12 cellular contexts compared by ENCODE assay signal in genomic region chr9:32603914-32604852, GRCh38. TPM values are rescaled to one million over a fixed set of nuclear protein-coding genes. Genes with fewer than 3 reads are reported as not detected.
DNase-seq lines count a peak whose midpoint lies in the region; ATAC-seq and TF ChIP-seq lines count a peak whose summit lies in the region.
"Had no signal": no experiment of that assay in that cellular context is flagged by ENCODE, and none has a peak within 500 bp of the region (broad histone marks: within the 10 kb centered on the region; RNA-seq: fewer than 3 reads in every experiment).

No MANE protein-coding gene starts in this region.

- H3K4me1 ChIP-seq in OCI-LY7 (ENCODE audit: insufficient read depth, low read length, poor library complexity, severe bottlenecking) = peaks cover 46% of the 10 kb centered on the region
- H3K4me1 ChIP-seq in neural progenitor cell = no peaks in the 10 kb centered on the region
- H3K4me1 ChIP-seq in suprapubic skin = no peaks in the 10 kb centered on the region

- 55% methylated on average over 12 of the region's 12 CpGs for WGBS in suprapubic skin

- H3K27ac Mint-ChIP-seq in neural progenitor cell = no peak overlapping the region

- no peak for TF ChIP-seq EP300 in suprapubic skin (IDR thresholded peaks at IDR 0.05)

- H3K9me3 ChIP-seq in OCI-LY7 (ENCODE audit: low read length) (peaks cover 8% of the 10 kb centered on the region; the same call in 1 of the 2 replicates), neural progenitor cell (ENCODE audit: low read depth) (no peaks in the 10 kb centered on the region), suprapubic skin (no peaks in the 10 kb centered on the region)

- H3K27me3 ChIP-seq in neural progenitor cell (no peaks in the 10 kb centered on the region), suprapubic skin (no peaks in the 10 kb centered on the region)

- TF ChIP-seq CTCF in OCI-LY7 (conservative IDR thresholded peaks at IDR 0.05; ENCODE audit: low read length) = no peak
- TF ChIP-seq CTCF in neural progenitor cell (IDR thresholded peaks at IDR 0.05) = no peak
- no peak for TF ChIP-seq CTCF in suprapubic skin (IDR thresholded peaks at IDR 0.05)

- H3K27ac ChIP-seq in OCI-LY7 (ENCODE audit: low read depth, low read length, poor library complexity, severe bottlenecking) (peak overlapping the region; percentile 64), neural progenitor cell (no peak overlapping the region), suprapubic skin (no peak overlapping the region)

- H3K9ac ChIP-seq in neural progenitor cell = no peak overlapping the region

- POLR2A ChIA-PET in OCI-LY7 (lab: Charles Lee) = interaction anchor here (0.7 to 3.3 kb wide), 12 partner anchors 10 to 396 kb away, joined by 3 to 15 read pairs (median 4); partner anchors contain the start of gene NDUFB6

- intact Hi-C loops in OCI-LY7 (cut with micrococcal nuclease; ENCODE audit: unreplicated experiment) = loop anchor here (2.0 kb wide), 1 partner anchor 53 kb away; no protein-coding TSS in a partner anchor

- H3K4me2 ChIP-seq in OCI-LY7 (ENCODE audit: low read length) (peak overlapping the region; percentile 69), neural progenitor cell (no peak overlapping the region)

- H3K79me2 ChIP-seq in OCI-LY7 (ENCODE audit: insufficient read depth, low read depth, low read length) = no peaks in the 10 kb centered on the region
- H3K79me2 ChIP-seq in neural progenitor cell (ENCODE audit: low read depth) = no peaks in the 10 kb centered on the region

- ATAC-seq in GM19372 (IDR thresholded peaks at IDR 0.05; ENCODE audit: low read depth, unreplicated experiment) = peak; percentile 78
- peak; percentile 65 for ATAC-seq in HG02759 (IDR thresholded peaks at IDR 0.05; ENCODE audit: unreplicated experiment)

- no peaks in the 10 kb centered on the region for H3K4me1 Mint-ChIP-seq in neural progenitor cell

- H3F3A ChIP-seq in neural progenitor cell (ENCODE audit: low read depth) = no peaks in the 10 kb centered on the region

- H3K36me3 ChIP-seq in OCI-LY7 (ENCODE audit: insufficient read depth, low read length) (no peaks in the 10 kb centered on the region), neural progenitor cell (no peaks in the 10 kb centered on the region), suprapubic skin (no peaks in the 10 kb centered on the region)

- DNase-seq in OCI-LY7 (ENCODE audit: low spot score) = peak; percentile 85
- DNase-seq in neural progenitor cell (ENCODE audit: low spot score) = peak; percentile 4
- DNase-seq in suprapubic skin (ENCODE audit: low spot score in 2 of 2) = no peak
- no peak for DNase-seq in KG1 (lab: John Stamatoyannopoulos, UW)
- no peak for DNase-seq in mesenteric fat pad (ENCODE audit: low spot score)
- DNase-seq in ureter (ENCODE audit: low spot score) = no peak
- DNase-seq: activated CD8-positive, alpha-beta memory T cell treated with anti-CD3 and anti-CD28 coated beads for 24 hours; NCI-H748 treated with DMSO at 0.1 percent for 48 hours had no signal

- no peaks in the 10 kb centered on the region for H3K36me3 Mint-ChIP-seq in neural progenitor cell

- peak overlapping the region; percentile 50 for H3K4me3 ChIP-seq in OCI-LY7 (ENCODE audit: low read depth, low read length, poor library complexity, severe bottlenecking)
- no peak overlapping the region for H3K4me3 ChIP-seq in neural progenitor cell
- no peak overlapping the region for H3K4me3 ChIP-seq in suprapubic skin

- H3K4me3 Mint-ChIP-seq in neural progenitor cell = no peak overlapping the region

- H3K27me3 Mint-ChIP-seq in neural progenitor cell (ENCODE audit: insufficient read depth, low read depth) = no peaks in the 10 kb centered on the region

- H4K20me1 ChIP-seq in OCI-LY7 (ENCODE audit: insufficient read depth, low read length) = no peaks in the 10 kb centered on the region
- no peaks in the 10 kb centered on the region for H4K20me1 ChIP-seq in neural progenitor cell (ENCODE audit: low read depth)

- no peaks in the 10 kb centered on the region for H3K9me2 ChIP-seq in OCI-LY7 (ENCODE audit: insufficient read depth, low read length)

- BruUV-seq in OCI-LY7 (replicated peaks; lab: Mats Ljungman, UMichigan) = no TSS peak

- TF ChIP-seq POLR2A in suprapubic skin (IDR thresholded peaks at IDR 0.05) = no peak

- CTCF ChIA-PET in OCI-LY7 (lab: Charles Lee; ENCODE audit: unreplicated experiment) = interaction anchor here (1.1 kb wide), 2 partner anchors 15 to 23 kb away, joined by 3 to 4 read pairs; no protein-coding TSS in a partner anchor

- H3K9me3 Mint-ChIP-seq in neural progenitor cell = peaks cover 1% of the 10 kb centered on the region

- H2AFZ ChIP-seq in OCI-LY7 (ENCODE audit: low read length) = peak overlapping the region; percentile 97
- H2AFZ ChIP-seq in neural progenitor cell (replicated peaks) = no peak overlapping the region

RNA-seq across cellular contexts. Expression of gene NDUFB6, which starts 31.2 kb away (rescaled TPM):
- 69.5 and 75.1 TPM in 2 replicates for total RNA-seq in OCI-LY7 (2014; rRNA removed; shearing (Covaris generic))
- total RNA-seq in OCI-LY7 (2022) = 48.6 and 54.0 TPM in 2 replicates
- 50.8 and 64.9 TPM in 2 replicates for total RNA-seq in neural progenitor cell (ENCODE audit: low replicate concordance)
- total RNA-seq in suprapubic skin = 10 to 100 TPM; 29.9 to 61.0 (median 41.1) TPM
- total RNA-seq in mesenteric fat pad = 41.9 TPM
- 30.5 TPM for total RNA-seq in ureter

RNA-seq across cellular contexts. Expression of gene TAF1L, which starts 31.3 kb away (rescaled TPM):
- not detected in 2 replicates for total RNA-seq in OCI-LY7 (2014; rRNA removed; shearing (Covaris generic))
- total RNA-seq in OCI-LY7 (2022) (0.06 TPM in 1 of 2 replicates, not detected in the other), neural progenitor cell (ENCODE audit: low replicate concordance) (not detected in 2 replicates), suprapubic skin (under 1 TPM in 3 of 4 donors, not detected in 1; 0.08 to 0.24 (median 0.08) TPM), mesenteric fat pad (not detected), ureter (not detected)
- total RNA-seq: cerebellum, omental fat pad had no signal

RNA-seq across cellular contexts. Expression of gene TOPORS, which starts 51.8 kb away (rescaled TPM):
- 17.4 and 20.1 TPM in 2 replicates for total RNA-seq in OCI-LY7 (2014; rRNA removed; shearing (Covaris generic))
- total RNA-seq in OCI-LY7 (2022) (16.2 and 19.2 TPM in 2 replicates), neural progenitor cell (ENCODE audit: low replicate concordance) (33.9 and 51.3 TPM in 2 replicates), suprapubic skin (10 to 100 TPM; 19.2 to 29.0 (median 23.6) TPM), mesenteric fat pad (13.2 TPM), ureter (13.3 TPM)

RNA-seq across cellular contexts. Expression of gene SMIM27, which starts 52.1 kb away (rescaled TPM):
- total RNA-seq in OCI-LY7 (2014; rRNA removed; shearing (Covaris generic)) = 17.6 and 19.5 TPM in 2 replicates
- total RNA-seq in OCI-LY7 (2022) (21.2 and 36.6 TPM in 2 replicates), neural progenitor cell (ENCODE audit: low replicate concordance) (6.4 and 9.7 TPM in 2 replicates), suprapubic skin (1 to 10 TPM; 3.9 to 8.1 (median 6.8) TPM), mesenteric fat pad (8.1 TPM), ureter (12.3 TPM)

Comparison
In these comparisons a context has a peak if more than half of its experiments do, and no peak if none do; other contexts are left out.
1. DNase-seq: peak in OCI-LY7 (single experiment) and neural progenitor cell (single experiment); none in suprapubic skin (0 of 2), KG1 (single experiment), mesenteric fat pad (single experiment) and ureter (single experiment).